8 cellular contexts compared by ENCODE assay signal in the genomic region with DNA sequence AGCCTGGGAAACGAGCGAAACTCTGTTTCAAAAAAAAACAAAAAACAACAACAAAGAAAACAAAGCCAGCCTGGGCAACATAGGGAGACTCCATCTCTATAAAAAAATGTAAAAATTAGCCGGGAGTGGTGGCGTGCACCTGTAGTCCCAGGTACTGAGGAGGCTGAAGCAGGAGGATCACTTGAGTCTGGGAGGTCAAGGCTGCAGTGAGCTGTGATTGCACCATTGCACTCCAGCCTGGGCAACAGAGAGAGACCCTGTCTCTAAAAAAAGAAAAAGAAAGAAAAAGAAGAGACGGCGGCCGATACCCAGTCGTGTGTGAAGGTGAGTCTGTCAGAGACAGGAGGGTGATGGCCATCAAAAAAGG. TPM values are rescaled to one million over a fixed set of nuclear protein-coding genes. Genes with fewer than 3 reads are reported as not detected.
DNase-seq lines count a peak whose midpoint lies in the region; ATAC-seq and TF ChIP-seq lines count a peak whose summit lies in the region.
"Not testable (repeated sequence)": the region's sequence is repeated elsewhere in the genome, so short reads cannot be mapped to it uniquely, and the experiment has no call there.

No MANE protein-coding gene starts in this region.

- H3K4me2 ChIP-seq in BLaER1 (peak overlapping the region; percentile 94), HCT116 (ENCODE audit: low read length) (peak overlapping the region; percentile 88), PC-9 (peak overlapping the region; percentile 72)
- H3K4me2 ChIP-seq in neural cell (ENCODE audit: low read length), result not testable (repeated sequence)

- TF ChIP-seq RAD21 in HCT116 (IDR thresholded peaks at IDR 0.05; ENCODE audit: low read depth); neural cell (conservative IDR thresholded peaks at IDR 0.05): not testable (repeated sequence)

- not testable (repeated sequence) for ATAC-seq in HCT116

- POLR2A ChIA-PET in HCT116 (lab: Charles Lee); PC-9 (lab: Charles Lee; ENCODE audit: unreplicated experiment): not testable (repeated sequence)

- CTCF ChIA-PET in HCT116 (lab: Charles Lee); activated naive CD4-positive, alpha-beta T cell treated with anti-CD3 and anti-CD28 coated beads for 36 hours (lab: Charles Lee): not testable (repeated sequence)
- CTCF ChIA-PET in PC-9 (lab: Charles Lee), result interaction anchor here (0.6 to 0.7 kb wide), 2 partner anchors 46 to 108 kb away, joined by 3 to 5 read pairs; no protein-coding TSS in a partner anchor

- H3K27ac ChIP-seq in BLaER1, result peak overlapping the region; percentile 63
- peak overlapping the region; percentile 66 for H3K27ac ChIP-seq in HCT116 (ENCODE audit: low read depth, low read length)
- H3K27ac ChIP-seq in PC-9; ectodermal cell (ENCODE audit: insufficient read depth, low read depth, low read length, poor library complexity, severe bottlenecking); iPS-20b (ENCODE audit: low read length); stomach smooth muscle (ENCODE audit: low read length): not testable (repeated sequence)
- H3K27ac ChIP-seq in neural cell (ENCODE audit: low read length), result peak overlapping the region; percentile 79

- not testable (repeated sequence) for H3K36me3 Mint-ChIP-seq in activated naive CD4-positive, alpha-beta T cell treated with anti-CD3 and anti-CD28 coated beads for 36 hours (ENCODE audit: low read depth)

- H3K4me1 Mint-ChIP-seq in activated naive CD4-positive, alpha-beta T cell treated with anti-CD3 and anti-CD28 coated beads for 36 hours (ENCODE audit: low read depth), result peaks cover 22% of the 10 kb centered on the region

- H4K20me1 ChIP-seq in BLaER1, result peaks cover 28% of the 10 kb centered on the region
- not testable (repeated sequence) for H4K20me1 ChIP-seq in HCT116 (ENCODE audit: insufficient read depth); neural cell (ENCODE audit: insufficient read depth)
- peaks cover 55% of the 10 kb centered on the region for H4K20me1 ChIP-seq in PC-9 (ENCODE audit: insufficient read depth)

- not testable (repeated sequence) for H3K9me3 ChIP-seq in BLaER1; HCT116 (ENCODE audit: control insufficient read depth in 1 of 2, insufficient read depth in 1 of 2, low read depth in 1 of 2, low read length in 2 of 2); PC-9 (ENCODE audit: insufficient read depth, low read depth); ectodermal cell (ENCODE audit: control insufficient read depth, low read length); iPS-20b (ENCODE audit: insufficient read depth, low read depth, low read length); neural cell (ENCODE audit: low read length); stomach smooth muscle (ENCODE audit: control insufficient read depth in 2 of 2, low read length in 2 of 2)

- not testable (repeated sequence) for H3K27me3 ChIP-seq in BLaER1; HCT116 (ENCODE audit: insufficient read depth, low read length); PC-9 (ENCODE audit: insufficient read depth, low read depth); ectodermal cell (ENCODE audit: control insufficient read depth, insufficient read depth, low read length, poor library complexity, severe bottlenecking); iPS-20b (ENCODE audit: insufficient read depth, low read length); neural cell (ENCODE audit: insufficient read depth, low read depth, low read length); stomach smooth muscle (ENCODE audit: control insufficient read depth in 1 of 2, insufficient read depth in 2 of 2, low read length in 2 of 2)

- H3K4me1 ChIP-seq in BLaER1, result peaks cover 74% of the 10 kb centered on the region
- H3K4me1 ChIP-seq in HCT116 (ENCODE audit: control insufficient read depth in 1 of 2, insufficient read depth in 2 of 2, low read length in 2 of 2), result peaks cover 4 to 13% of the 10 kb centered on the region in 2 experiments; a peak in 3 of 4 replicates
- H3K4me1 ChIP-seq in PC-9 (replicated peaks; ENCODE audit: insufficient read depth); ectodermal cell (ENCODE audit: control insufficient read depth, insufficient read depth, low read length); iPS-20b (ENCODE audit: insufficient read depth, low read length): not testable (repeated sequence)
- peaks cover 18% of the 10 kb centered on the region for H3K4me1 ChIP-seq in stomach smooth muscle (ENCODE audit: control insufficient read depth, insufficient read depth, low read length)

- H3K9me3 Mint-ChIP-seq in activated naive CD4-positive, alpha-beta T cell treated with anti-CD3 and anti-CD28 coated beads for 36 hours, result not testable (repeated sequence)

- H3K36me3 ChIP-seq in BLaER1, result peaks cover 15% of the 10 kb centered on the region; the same call in 1 of the 2 replicates
- not testable (repeated sequence) for H3K36me3 ChIP-seq in HCT116 (ENCODE audit: control insufficient read depth in 1 of 2, insufficient read depth in 2 of 2, low read length in 2 of 2); ectodermal cell (ENCODE audit: control insufficient read depth, insufficient read depth, low read length); iPS-20b (ENCODE audit: insufficient read depth, low read depth, low read length); neural cell (ENCODE audit: insufficient read depth, low read length); stomach smooth muscle (ENCODE audit: control insufficient read depth in 2 of 2, insufficient read depth in 2 of 2, low read length in 2 of 2)
- H3K36me3 ChIP-seq in PC-9 (ENCODE audit: low read depth), result peaks cover 19% of the 10 kb centered on the region; the same call in 1 of the 2 replicates

- not testable (repeated sequence) for TF ChIP-seq POLR2A in HCT116 (IDR thresholded peaks at IDR 0.05; ENCODE audit: borderline replicate concordance, extremely low read depth, insufficient read depth, insufficient read length)

- not testable (repeated sequence) for H3K27ac Mint-ChIP-seq in activated naive CD4-positive, alpha-beta T cell treated with anti-CD3 and anti-CD28 coated beads for 36 hours

- H3K27me3 Mint-ChIP-seq in activated naive CD4-positive, alpha-beta T cell treated with anti-CD3 and anti-CD28 coated beads for 36 hours (ENCODE audit: low read depth), result not testable (repeated sequence)

- H3K9ac ChIP-seq in BLaER1 (peak overlapping the region; percentile 73), HCT116 (ENCODE audit: low read length) (peak overlapping the region; percentile 56), neural cell (ENCODE audit: low read length) (peak overlapping the region; percentile 66), stomach smooth muscle (ENCODE audit: low read length in 2 of 2) (peak overlapping the region; percentile 51 to 57)
- not testable (repeated sequence) for H3K9ac ChIP-seq in iPS-20b (ENCODE audit: low read depth, low read length)

- not testable (repeated sequence) for BruUV-seq in HCT116 (replicated peaks; lab: Mats Ljungman, UMichigan); PC-9 (replicated peaks; lab: Mats Ljungman, UMichigan)

- not testable (repeated sequence) for H3K9me2 ChIP-seq in HCT116 (ENCODE audit: insufficient read depth); PC-9 (ENCODE audit: insufficient read depth); neural cell (ENCODE audit: insufficient read depth, low read length)

- H3K4me3 ChIP-seq in BLaER1 (peak overlapping the region; percentile 68), HCT116 (replicated peaks in 1 of 2; ENCODE audit: low read depth in 1 of 2, low read length in 2 of 2) (peak overlapping the region; percentile 39 to 57), PC-9 (peak overlapping the region; percentile 37; the same call in 1 of the 2 replicates), ectodermal cell (ENCODE audit: insufficient read depth, low read depth, low read length) (peak overlapping the region; percentile 35), iPS-20b (ENCODE audit: low read length) (peak overlapping the region; percentile 60; the same call in 1 of the 2 replicates), neural cell (ENCODE audit: low read length) (peak overlapping the region; percentile 60), stomach smooth muscle (ENCODE audit: low read length in 2 of 2) (peak overlapping the region; percentile 78 to 82)

- not testable (repeated sequence) for TF ChIP-seq CTCF in HCT116 (IDR thresholded peaks at IDR 0.05 in 2 of 3, conservative IDR thresholded peaks at IDR 0.05 in 1 of 3; ENCODE audit: borderline replicate concordance in 1 of 3, insufficient read depth in 1 of 3, low read depth in 2 of 3, low read length in 2 of 3); PC-9 (conservative IDR thresholded peaks at IDR 0.05); neural cell (IDR thresholded peaks at IDR 0.05; ENCODE audit: poor library complexity, severe bottlenecking)

- not testable (repeated sequence) for H2AFZ ChIP-seq in HCT116 (ENCODE audit: low read depth, low read length, poor library complexity, severe bottlenecking); PC-9; neural cell (ENCODE audit: low read depth, low read length)

- H3K4me3 Mint-ChIP-seq in activated naive CD4-positive, alpha-beta T cell treated with anti-CD3 and anti-CD28 coated beads for 36 hours, result peak overlapping the region; percentile 79

- not testable (repeated sequence) for DNase-seq in HCT116 (ENCODE audit: low read depth, low spot score); PC-9; activated naive CD4-positive, alpha-beta T cell treated with anti-CD3 and anti-CD28 coated beads for 36 hours

- 76 to 83% methylated on average over 8 of the region's 8 CpGs for WGBS in ectodermal cell, 2 experiments

- not testable (repeated sequence) for H3K79me2 ChIP-seq in HCT116 (ENCODE audit: insufficient read depth, low read length); neural cell (replicated peaks; ENCODE audit: insufficient read depth, low read length)
- H3K79me2 ChIP-seq in PC-9 (ENCODE audit: low read depth), result peaks cover 12% of the 10 kb centered on the region

- TF ChIP-seq EP300 in neural cell (conservative IDR thresholded peaks at IDR 0.05; ENCODE audit: poor library complexity, severe bottlenecking), result not testable (repeated sequence)

- intact Hi-C loops in HCT116 (cut with micrococcal nuclease); PC-9 (cut with micrococcal nuclease; ENCODE audit: unreplicated experiment); activated naive CD4-positive, alpha-beta T cell treated with anti-CD3 and anti-CD28 coated beads for 36 hours (cut with micrococcal nuclease): not testable (repeated sequence)

- peaks cover 57% of the 10 kb centered on the region for H3F3A ChIP-seq in PC-9 (ENCODE audit: insufficient read depth, low read depth)
- not testable (repeated sequence) for H3F3A ChIP-seq in neural cell (ENCODE audit: insufficient read depth, low read length, poor library complexity, severe bottlenecking)

- RAD21 ChIA-PET in HCT116 (lab: Charles Lee; ENCODE audit: low non-redundant PET in 1 of 2, low total read pairs in 2 of 2, uncharacterized antibody in 2 of 2, unreplicated experiment in 2 of 2), result not testable (repeated sequence)

RNA-seq across cellular contexts. Expression of a gene that starts 27.2 kb away (rescaled TPM):
- 16.5 TPM for total RNA-seq in HCT116 (2021; ENCODE audit: unreplicated experiment)
- 6.1 and 6.6 TPM in 2 replicates for polyA plus RNA-seq in HCT116 (2012)
- 29.1 and 39.0 TPM in 2 replicates for total RNA-seq in PC-9 (2021)
- total RNA-seq in activated naive CD4-positive, alpha-beta T cell treated with anti-CD3 and anti-CD28 coated beads for 36 hours, result 1 to 10 TPM; 7.0 to 7.1 TPM
- 10.4 TPM for polyA plus RNA-seq in ectodermal cell (2013, experiment 1 of 4)
- polyA plus RNA-seq in ectodermal cell (2013, experiment 2 of 4), result 11.0 TPM
- polyA plus RNA-seq in ectodermal cell (2013, experiment 3 of 4), result 7.2 TPM
- polyA plus RNA-seq in ectodermal cell (2013, experiment 4 of 4), result 6.9 TPM
- polyA plus RNA-seq in neural cell, result 1.1 and 2.8 TPM in 2 replicates
- polyA minus RNA-seq in neural cell, result 9.5 and 11.2 TPM in 2 replicates

RNA-seq across cellular contexts. Expression of a gene that starts 44.0 kb away (rescaled TPM):
- total RNA-seq in HCT116 (2021; ENCODE audit: unreplicated experiment) (2,545 TPM), PC-9 (2021) (5,595 and 6,962 TPM in 2 replicates)
- 2,142 and 3,054 TPM in 2 replicates for polyA plus RNA-seq in HCT116 (2012)
- total RNA-seq in activated naive CD4-positive, alpha-beta T cell treated with anti-CD3 and anti-CD28 coated beads for 36 hours, result 1,000 to 10,000 TPM; 7,750 to 8,015 TPM
- 5,486 TPM for polyA plus RNA-seq in ectodermal cell (2013, experiment 1 of 4)
- 5,333 TPM for polyA plus RNA-seq in ectodermal cell (2013, experiment 2 of 4)
- polyA plus RNA-seq in ectodermal cell (2013, experiment 3 of 4), result 3,022 TPM
- 3,260 TPM for polyA plus RNA-seq in ectodermal cell (2013, experiment 4 of 4)
- 1,962 and 2,032 TPM in 2 replicates for polyA plus RNA-seq in neural cell
- polyA minus RNA-seq in neural cell, result 2,211 and 2,349 TPM in 2 replicates
